Comparison of ENCODE assay signal across 1 cellular context in the genomic region with DNA sequence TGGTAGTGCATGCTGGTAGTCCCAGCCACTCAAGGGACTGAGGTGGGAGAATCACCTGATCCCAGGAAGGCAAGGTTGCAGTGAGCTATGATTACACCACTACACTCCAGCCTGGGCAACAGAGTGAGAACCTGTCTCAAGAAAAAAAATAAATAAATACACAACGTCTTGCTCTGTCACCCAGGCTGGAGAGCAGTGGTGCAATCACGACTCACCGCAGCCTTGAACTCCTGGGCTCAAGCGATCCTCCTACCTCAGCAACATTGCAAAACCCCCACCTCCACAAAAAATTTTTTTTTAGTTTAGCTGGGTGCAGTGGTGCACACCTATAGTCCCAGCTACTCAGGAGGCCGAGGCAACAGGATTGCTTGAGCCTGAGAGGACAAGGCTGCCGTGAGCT.
A peak's percentile ranks its signal among the peaks of the same experiment; 100 is the strongest.
TF ChIP-seq lines count a peak whose summit lies in the region.

No MANE protein-coding gene starts in this region.

TF ChIP-seq in H1, 55 proteins besides CTCF, POLR2A, EP300 and RAD21:
- no peak for TF ChIP-seq POU5F1 (IDR thresholded peaks at IDR 0.05; ENCODE audit: low read depth, low read length)
- TF ChIP-seq SUZ12 (IDR thresholded peaks at IDR 0.05; ENCODE audit: low read length): no peak
- TF ChIP-seq ASH2L (IDR thresholded peaks at IDR 0.05; ENCODE audit: low read length): no peak
- peak; percentile 43 for TF ChIP-seq POLR2AphosphoS5 (IDR thresholded peaks at IDR 0.05; ENCODE audit: low read depth, low read length)
- TF ChIP-seq RXRA (IDR thresholded peaks at IDR 0.05; ENCODE audit: insufficient read depth, low read depth, low read length): no peak
- no peak for TF ChIP-seq PHF8 (conservative IDR thresholded peaks at IDR 0.05; ENCODE audit: low read depth, low read length)
